In genomic region chr11:102109896-102110760, GRCh38 we compare ENCODE assay signal across 1 cellular context.
TF ChIP-seq lines count a peak whose summit lies in the region.

Gene YAP1, plus strand, starts transcription at chr11:102110447. Its CDS starts 402 bp downstream, at chr11:102110849.

TF ChIP-seq in HEK293, 187 proteins besides CTCF, POLR2A, EP300 and RAD21 (continued from another document):
- TF ChIP-seq EGR2 (tag by site-specific recombination; IDR thresholded peaks at IDR 0.05; ENCODE audit: low read depth) (0 out of 2 replicates have a peak, but pooled peaks have one; percentile 22), ZFP41 (tag by site-specific recombination; IDR thresholded peaks at IDR 0.05; ENCODE audit: borderline replicate concordance) (no peak)
